Comparison of ENCODE assay signal across 20 cellular contexts in genomic region chr3:139307601-139308146, GRCh38. TPM values are rescaled to one million over a fixed set of nuclear protein-coding genes. Genes with fewer than 3 reads are reported as not detected.
DNase-seq lines count a peak whose midpoint lies in the region; ATAC-seq, FAIRE-seq and TF ChIP-seq lines count a peak whose summit lies in the region.
"Had no signal": no experiment of that assay in that cellular context is flagged by ENCODE, and none has a peak within 500 bp of the region (broad histone marks: within the 10 kb centered on the region; RNA-seq: fewer than 3 reads in every experiment).

No MANE protein-coding gene starts in this region.

- H3K36me3 ChIP-seq in K562 (ENCODE audit: control insufficient read depth, insufficient read depth, low read length) (no peaks in the 10 kb centered on the region), neuronal stem cell (replicated peaks in 1 of 2; ENCODE audit: control insufficient read depth in 2 of 2, insufficient read depth in 2 of 2, low read length in 2 of 2) (no peaks in the 10 kb centered on the region), left lung (no peaks in the 10 kb centered on the region)
- H3K36me3 ChIP-seq: MG63 had no signal

- in situ Hi-C loops in K562 (cut with MboI), result no loop called here

- H3K4me1 ChIP-seq in K562 (replicated peaks in 1 of 2; ENCODE audit: control insufficient read depth in 2 of 2, insufficient read depth in 2 of 2, low read length in 2 of 2) (peaks cover 32 to 64% of the 10 kb centered on the region in 2 experiments), neuronal stem cell (ENCODE audit: control insufficient read depth in 2 of 2, insufficient read depth in 1 of 2, low read depth in 1 of 2, low read length in 2 of 2) (peaks cover 8 to 9% of the 10 kb centered on the region in 2 donors), left lung (no peaks in the 10 kb centered on the region)

- TF ChIP-seq POLR2A in K562 (conservative IDR thresholded peaks at IDR 0.05), result no peak

- H3K9me1 ChIP-seq in K562 (ENCODE audit: control insufficient read depth, insufficient read depth, low read length), result peaks cover 2% of the 10 kb centered on the region

- FAIRE-seq in HTR-8/SVneo (lab: Jason Lieb, UNC) (peak; percentile 26), K562 (lab: Jason Lieb, UNC) (no peak)
- FAIRE-seq: GM12878 had no signal

- ATAC-seq in K562, result peak; percentile 3
- no peak for ATAC-seq in left lung
- no peak for ATAC-seq in HG03159 (IDR thresholded peaks at IDR 0.05; ENCODE audit: unreplicated experiment)
- ATAC-seq: GM12878, T-cell had no signal

- peak overlapping the region; percentile 66 for H3K18ac ChIP-seq in neuronal stem cell (ENCODE audit: low read length)

- H3K9ac ChIP-seq in K562 (ENCODE audit: insufficient read depth in 1 of 2, low read depth in 2 of 2, low read length in 2 of 2), result peak overlapping the region in 1 of 2 experiments; percentile 14; a peak in 1 of 4 replicates
- no peak overlapping the region for H3K9ac ChIP-seq in neuronal stem cell (ENCODE audit: low read depth, low read length, poor library complexity)

- H3K27me3 ChIP-seq in K562 (ENCODE audit: control insufficient read depth in 2 of 2, insufficient read depth in 2 of 2, low read length in 2 of 2) (no peaks in the 10 kb centered on the region), neuronal stem cell (ENCODE audit: control insufficient read depth in 3 of 3, insufficient read depth in 3 of 3, low read depth in 1 of 3, low read length in 3 of 3) (no peaks in the 10 kb centered on the region), left lung (no peaks in the 10 kb centered on the region)
- H3K27me3 ChIP-seq: MG63 had no signal

- CTCF ChIA-PET in K562 (lab: Yijun Ruan, JAX; ENCODE audit: low intra/inter-chr PET ratio), result interaction anchor here (0.6 kb wide), 1 partner anchor 12 kb away, joined by 3 read pairs; no protein-coding TSS in a partner anchor

- DNase-seq in AG10803 (ENCODE audit: low read depth) (peak; percentile 19), HTR-8/SVneo (ENCODE audit: insufficient read length, low spot score) (no peak), K562 (ENCODE audit: extremely low read depth in 1 of 4, low spot score in 3 of 4) (no peak), neuronal stem cell (ENCODE audit: low spot score) (no peak), left lung (no peak), DMS153 (lab: John Stamatoyannopoulos, UW) (no peak)
- DNase-seq: CD4-positive, CD25-positive, alpha-beta regulatory T cell; DMS79 treated with DMSO at 0.1 percent for 48 hours; H7; Kasumi-1; MG63; NCI-H1417 treated with DMSO at 0.1 percent for 48 hours; NCI-H187; NCI-H446; NCI-H526; RPMI8226; SHP77; T-cell had no signal

- H3K4me2 ChIP-seq in K562 (ENCODE audit: insufficient read depth, low read length) (no peak overlapping the region; the same call in 1 of the 2 replicates), neuronal stem cell (ENCODE audit: insufficient read depth, low read length, poor library complexity, severe bottlenecking) (no peak overlapping the region)

- no peak for TF ChIP-seq CTCF in AG10803 (conservative IDR thresholded peaks at IDR 0.05; ENCODE audit: low read length)
- no peak for TF ChIP-seq CTCF in K562 (IDR thresholded peaks at IDR 0.05 in 2 of 3, conservative IDR thresholded peaks at IDR 0.05 in 1 of 3; ENCODE audit: insufficient read depth in 2 of 3, low read depth in 1 of 3, low read length in 3 of 3)
- no peak for TF ChIP-seq CTCF in left lung (IDR thresholded peaks at IDR 0.05)

- no peak for TF ChIP-seq RAD21 in K562 (CRISPR knock-in tag; conservative IDR thresholded peaks at IDR 0.05 in 1 of 2, IDR thresholded peaks at IDR 0.05 in 1 of 2)

- no peak overlapping the region; the same call in 2 of the 3 replicates for H3K27ac ChIP-seq in K562 (ENCODE audit: extremely low read depth, low read depth, low read length)
- H3K27ac ChIP-seq in neuronal stem cell (replicated peaks; ENCODE audit: low read length), result no peak overlapping the region
- no peak overlapping the region for H3K27ac ChIP-seq in left lung

- 81% methylated on average over 5 of the region's 5 CpGs for WGBS in K562 (ENCODE audit: insufficient coverage, low coverage, missing lambda C conversion rate)
- no CpG with 5 or more reads among the region's 5 CpGs for WGBS in neuronal stem cell (ENCODE audit: extremely low coverage in 2 of 2, insufficient read length in 2 of 2, insufficient replicate concordance in 1 of 2), 2 donors

- H4K8ac ChIP-seq in neuronal stem cell (ENCODE audit: low read depth, low read length), result no peak overlapping the region

- peaks cover 3% of the 10 kb centered on the region; the same call in 1 of the 2 replicates for H3K9me3 ChIP-seq in K562 (replicated peaks; ENCODE audit: control insufficient read depth, insufficient read depth, low read depth, low read length)
- peaks cover 0 to 2% of the 10 kb centered on the region in 2 donors for H3K9me3 ChIP-seq in neuronal stem cell (replicated peaks in 1 of 2; ENCODE audit: control insufficient read depth in 2 of 2, insufficient read depth in 1 of 2, low read depth in 1 of 2, low read length in 2 of 2)
- no peaks in the 10 kb centered on the region for H3K9me3 ChIP-seq in left lung
- H3K9me3 ChIP-seq: MG63 had no signal

- no peak overlapping the region for H2BK120ac ChIP-seq in neuronal stem cell (ENCODE audit: low read depth, low read length)

- no peaks in the 10 kb centered on the region for H4K20me1 ChIP-seq in K562 (replicated peaks; ENCODE audit: control insufficient read depth, insufficient read depth, low read length)

- TF ChIP-seq EP300 in K562 (IDR thresholded peaks at IDR 0.05; ENCODE audit: low read length), result no peak

- H3K79me2 ChIP-seq in K562 (ENCODE audit: control insufficient read depth, insufficient read depth, low read length), result no peaks in the 10 kb centered on the region

- H3K4me3 ChIP-seq in AG10803 (ENCODE audit: low read length), result no peak overlapping the region
- H3K4me3 ChIP-seq in K562, result no peak overlapping the region
- no peak overlapping the region for H3K4me3 ChIP-seq in neuronal stem cell (ENCODE audit: low read length in 2 of 2)
- H3K4me3 ChIP-seq in left lung, result no peak overlapping the region
- H3K4me3 ChIP-seq: GM12878, MG63 had no signal

- H2AK5ac ChIP-seq in neuronal stem cell (ENCODE audit: low read depth, low read length), result no peak overlapping the region

- intact Hi-C loops in K562 (cut with micrococcal nuclease), result no loop called here
- intact Hi-C loops in left lung (cut with DNase I), result no loop called here

- no peak overlapping the region for H3K14ac ChIP-seq in neuronal stem cell (ENCODE audit: low read length)

- H3K4ac ChIP-seq in neuronal stem cell (ENCODE audit: low read length), result no peak overlapping the region

- H3K79me1 ChIP-seq in neuronal stem cell (ENCODE audit: low read depth, low read length), result no peaks in the 10 kb centered on the region

- POLR2A ChIA-PET in K562 (lab: Yijun Ruan, JAX), result interaction anchor here (1.0 kb wide), 1 partner anchor 12 kb away, joined by 5 read pairs; no protein-coding TSS in a partner anchor

- no peak overlapping the region for H3K23ac ChIP-seq in neuronal stem cell (ENCODE audit: low read depth, low read length, poor library complexity)

- H2BK15ac ChIP-seq in neuronal stem cell (ENCODE audit: low read length), result no peak overlapping the region

- no peak overlapping the region for H2BK12ac ChIP-seq in neuronal stem cell (ENCODE audit: low read length)

- H2AFZ ChIP-seq in K562 (ENCODE audit: low read depth, low read length) (peak overlapping the region; percentile 50; the same call in 1 of the 2 replicates), neuronal stem cell (ENCODE audit: low read length) (no peak overlapping the region)

- H2BK5ac ChIP-seq in neuronal stem cell (ENCODE audit: low read length), result no peak overlapping the region

- no TSS peak for BruUV-seq in K562 (replicated peaks; lab: Mats Ljungman, UMichigan)

- no peak overlapping the region for H4K91ac ChIP-seq in neuronal stem cell (ENCODE audit: low read depth, low read length, poor library complexity)

TF ChIP-seq in K562, 482 proteins besides CTCF, POLR2A, EP300 and RAD21 (continues in another document):
- no peak for TF ChIP-seq RCOR1 (IDR thresholded peaks at IDR 0.05; ENCODE audit: borderline replicate concordance in 1 of 2, low read depth in 2 of 2, low read length in 2 of 2)
- TF ChIP-seq HDGF (IDR thresholded peaks at IDR 0.05), result peak; percentile 48; the same call in 1 of the 2 replicates
- TF ChIP-seq MEIS2 (IDR thresholded peaks at IDR 0.05; ENCODE audit: partially characterized antibody), result peak; percentile 0

RNA-seq across cellular contexts. Expression of gene MRPS22, which starts 36.1 kb away (rescaled TPM):
- total RNA-seq in K562 (2011; cell fraction: chromatin; rRNA removed; ENCODE audit: low replicate concordance), result 38.6 and 79.2 TPM in 2 replicates
- 28.6 and 29.9 TPM in 2 replicates for total RNA-seq in K562 (2011; cell fraction: nucleolus; rRNA removed)
- total RNA-seq in K562 (2011; cell fraction: nucleoplasm; rRNA removed), result 45.2 and 53.5 TPM in 2 replicates
- 193 and 237 TPM in 2 replicates for total RNA-seq in K562 (2014; rRNA removed)
- 202 and 232 TPM in 2 replicates for total RNA-seq in K562 (2014; rRNA removed; fragmentation: Illumina TruSeq; extraction: Trizol)
- total RNA-seq in K562 (2015; rRNA removed; fragmentation: Illumina TruSeq; extraction: Trizol), result 216 and 229 TPM in 2 replicates
- total RNA-seq in K562 (2021), result 148 and 159 TPM in 2 replicates
- polyA plus RNA-seq in K562 (2011; rRNA removed), result 131 and 189 TPM in 2 replicates
- polyA plus RNA-seq in K562 (2011; cell fraction: cytosol; rRNA removed), result 101 TPM in 2 replicates
- polyA plus RNA-seq in K562 (2011; cell fraction: nucleus; rRNA removed), result 42.1 and 51.3 TPM in 2 replicates
- 100 and 122 TPM in 2 replicates for polyA plus RNA-seq in K562 (2012)
- polyA plus RNA-seq in K562 (2014; fragmentation: Illumina TruSeq; extraction: Trizol), result 197 and 219 TPM in 2 replicates
- 100 to 1,000 TPM; 330 to 397 TPM for polyA plus RNA-seq in K562 (2014; fragmentation: Nextera tagmentation; extraction: Ambion mirVana)
- polyA plus RNA-seq in K562 (2014; rRNA removed), result 233 and 261 TPM in 2 replicates
- 157 and 168 TPM in 2 replicates for polyA minus RNA-seq in K562 (2011; rRNA and poly(A)+ RNA removed)
- polyA minus RNA-seq in K562 (2011; cell fraction: cytosol; rRNA and poly(A)+ RNA removed), result 36.2 and 63.4 TPM in 2 replicates
- polyA minus RNA-seq in K562 (2011; cell fraction: nucleus; rRNA and poly(A)+ RNA removed), result 37.8 and 82.5 TPM in 2 replicates
- 39.9 TPM for polyA plus RNA-seq in neuronal stem cell (2013, experiment 1 of 2)
- 40.1 TPM for polyA plus RNA-seq in neuronal stem cell (2013, experiment 2 of 2)
- total RNA-seq in left lung, result 10 to 100 TPM; 28.4 to 36.8 TPM
